ENCODE assay signal across 1 cellular context in the genomic region with DNA sequence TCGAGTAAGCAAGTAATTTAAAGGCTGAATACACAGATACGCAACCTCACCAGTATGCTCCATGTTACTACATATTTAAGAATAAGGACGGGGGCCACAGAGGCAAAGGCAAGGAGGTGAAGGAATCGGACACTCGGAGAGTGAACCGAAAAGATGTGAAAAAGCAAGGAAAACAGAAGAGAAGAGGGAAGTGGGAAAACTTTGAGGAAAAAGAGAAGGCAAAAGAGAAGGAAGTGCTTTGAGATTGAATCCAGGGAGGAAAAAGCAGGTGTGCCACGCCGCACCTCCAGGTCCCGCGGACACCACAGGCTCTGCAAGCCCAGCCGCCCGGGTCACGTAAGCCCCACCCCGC.
A peak's percentile ranks its signal among the peaks of the same experiment; 100 is the strongest.
TF ChIP-seq lines count a peak whose summit lies in the region.

No MANE protein-coding gene starts in this region.

TF ChIP-seq in H1, 55 proteins besides CTCF, POLR2A, EP300 and RAD21 (continued from another document):
- TF ChIP-seq TAF7 (optimal IDR thresholded peaks at IDR 0.05; ENCODE audit: borderline replicate concordance, low read depth, low read length) (no peak), KDM4A (IDR thresholded peaks at IDR 0.05; ENCODE audit: low read depth, low read length, severe bottlenecking) (peak; percentile 6), TBP (IDR thresholded peaks at IDR 0.05; ENCODE audit: low read depth, low read length) (peak; percentile 40; the same call in 1 of the 2 replicates)
- TF ChIP-seq, protein P1, sequence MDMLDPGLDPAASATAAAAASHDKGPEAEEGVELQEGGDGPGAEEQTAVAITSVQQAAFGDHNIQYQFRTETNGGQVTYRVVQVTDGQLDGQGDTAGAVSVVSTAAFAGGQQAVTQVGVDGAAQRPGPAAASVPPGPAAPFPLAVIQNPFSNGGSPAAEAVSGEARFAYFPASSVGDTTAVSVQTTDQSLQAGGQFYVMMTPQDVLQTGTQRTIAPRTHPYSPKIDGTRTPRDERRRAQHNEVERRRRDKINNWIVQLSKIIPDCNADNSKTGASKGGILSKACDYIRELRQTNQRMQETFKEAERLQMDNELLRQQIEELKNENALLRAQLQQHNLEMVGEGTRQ (IDR thresholded peaks at IDR 0.05; ENCODE audit: low read length): no peak
